ENCODE assay signal across 25 cellular contexts in genomic region chr16:12255473-12255872, GRCh38.
DNase-seq lines count a peak whose midpoint lies in the region; ATAC-seq, FAIRE-seq and TF ChIP-seq lines count a peak whose summit lies in the region.
"Had no signal": no experiment of that assay in that cellular context is flagged by ENCODE, and none has a peak within 500 bp of the region (broad histone marks: within the 10 kb centered on the region; RNA-seq: fewer than 3 reads in every experiment).

No MANE protein-coding gene starts in this region.

- H3K4me1 Mint-ChIP-seq in astrocyte (ENCODE audit: low read depth, unreplicated experiment) (peaks cover 13% of the 10 kb centered on the region), nephron progenitor cell (peaks cover 27% of the 10 kb centered on the region)

- no peak for TF ChIP-seq CTCF in astrocyte (IDR thresholded peaks at IDR 0.05; ENCODE audit: insufficient read depth, low read depth, low read length)
- no peak for TF ChIP-seq CTCF in nephron progenitor cell (IDR thresholded peaks at IDR 0.05)

- H3K27me3 Mint-ChIP-seq in astrocyte (ENCODE audit: low read depth, unreplicated experiment) (no peaks in the 10 kb centered on the region), nephron progenitor cell (ENCODE audit: low read depth, poor library complexity) (peaks cover 12% of the 10 kb centered on the region)
- H3K27me3 Mint-ChIP-seq: activated naive CD4-positive, alpha-beta T cell treated with anti-CD3 and anti-CD28 coated beads, Interleukin-2, amount 50 U/mL, for 24 hours had no signal

- no peak for ATAC-seq in sciatic nerve
- no peak for ATAC-seq in GM18505 (IDR thresholded peaks at IDR 0.05; ENCODE audit: unreplicated experiment)
- ATAC-seq: GM12878, K562, left lung, upper lobe of right lung had no signal

- H3K4me3 ChIP-seq in astrocyte (ENCODE audit: insufficient read depth, low read depth, low read length) = no peak overlapping the region
- H3K4me3 ChIP-seq: ascending aorta, GM12878, K562, left lung, upper lobe of right lung had no signal

- H3K9me3 Mint-ChIP-seq in astrocyte (ENCODE audit: unreplicated experiment) (peaks cover 3% of the 10 kb centered on the region), nephron progenitor cell (no peaks in the 10 kb centered on the region)
- H3K9me3 Mint-ChIP-seq: activated naive CD4-positive, alpha-beta T cell treated with anti-CD3 and anti-CD28 coated beads, Interleukin-2, amount 50 U/mL, for 24 hours; activated T-helper 1 cell treated with anti-CD3 and anti-CD28 coated beads, Interleukin-12 subunit alpha, Interleukin-12 subunit beta, Interleukin-2, Interleukin-4 antibody, amounts not matched to agents 30 ng/mL and 10 ng/mL and 1 ng/mL, durations not matched to agents 14 hours and 24 hours and 36 hours had no signal

- no peaks in the 10 kb centered on the region for H3K36me3 Mint-ChIP-seq in astrocyte (ENCODE audit: low read depth, unreplicated experiment)
- no peaks in the 10 kb centered on the region for H3K36me3 Mint-ChIP-seq in nephron progenitor cell (ENCODE audit: low read depth)
- H3K36me3 Mint-ChIP-seq: activated naive CD4-positive, alpha-beta T cell treated with anti-CD3 and anti-CD28 coated beads, Interleukin-2, amount 50 U/mL, for 24 hours had no signal

- H3K36me3 ChIP-seq in astrocyte (ENCODE audit: insufficient read depth, low read length) = no peaks in the 10 kb centered on the region
- H3K36me3 ChIP-seq: ascending aorta, left lung, neutrophil, upper lobe of right lung had no signal

- no peak for TF ChIP-seq POLR2A in GM18505 (IDR thresholded peaks at IDR 0.05; ENCODE audit: borderline replicate concordance, extremely low read depth, insufficient read depth, insufficient read length)

- no peak overlapping the region for H3K4me2 ChIP-seq in astrocyte (ENCODE audit: low read length)

- H3K27ac Mint-ChIP-seq in astrocyte (ENCODE audit: unreplicated experiment) (peak overlapping the region; percentile 10), nephron progenitor cell (peak overlapping the region; percentile 5)
- H3K27ac Mint-ChIP-seq: activated naive CD4-positive, alpha-beta T cell treated with anti-CD3 and anti-CD28 coated beads, Interleukin-2, amount 50 U/mL, for 24 hours; activated T-helper 1 cell treated with anti-CD3 and anti-CD28 coated beads, Interleukin-12 subunit alpha, Interleukin-12 subunit beta, Interleukin-2, Interleukin-4 antibody, amounts not matched to agents 30 ng/mL and 10 ng/mL and 1 ng/mL, durations not matched to agents 14 hours and 24 hours and 36 hours had no signal

- H3K27ac ChIP-seq in astrocyte (ENCODE audit: low read depth, low read length) = no peak overlapping the region
- H3K27ac ChIP-seq: ascending aorta, C4-2B, left lung, neutrophil, upper lobe of right lung had no signal

- H3K79me2 ChIP-seq in astrocyte (ENCODE audit: insufficient read depth, low read length) = no peaks in the 10 kb centered on the region

- no peak overlapping the region for H3K4me3 Mint-ChIP-seq in astrocyte (ENCODE audit: unreplicated experiment)
- H3K4me3 Mint-ChIP-seq in nephron progenitor cell = no peak overlapping the region
- H3K4me3 Mint-ChIP-seq: activated naive CD4-positive, alpha-beta T cell treated with anti-CD3 and anti-CD28 coated beads, Interleukin-2, amount 50 U/mL, for 24 hours; activated T-helper 1 cell treated with anti-CD3 and anti-CD28 coated beads, Interleukin-12 subunit alpha, Interleukin-12 subunit beta, Interleukin-2, Interleukin-4 antibody, amounts not matched to agents 30 ng/mL and 10 ng/mL and 1 ng/mL, durations not matched to agents 14 hours and 24 hours and 36 hours had no signal

- H3K27me3 ChIP-seq in astrocyte (ENCODE audit: insufficient read depth, low read length) = no peaks in the 10 kb centered on the region
- H3K27me3 ChIP-seq: ascending aorta, left lung, neutrophil, upper lobe of right lung had no signal

- no peaks in the 10 kb centered on the region for H3K9me3 ChIP-seq in astrocyte (ENCODE audit: insufficient read depth, low read depth, low read length)
- H3K9me3 ChIP-seq: ascending aorta, left lung, neutrophil, upper lobe of right lung had no signal

- peaks cover 26% of the 10 kb centered on the region for H4K20me1 ChIP-seq in astrocyte (ENCODE audit: insufficient read depth, low read length)

- intact Hi-C loops in sciatic nerve (cut with DNase I) = no loop called here

- peaks cover 3% of the 10 kb centered on the region for H3K4me1 ChIP-seq in astrocyte (ENCODE audit: insufficient read depth, low read length)
- H3K4me1 ChIP-seq: ascending aorta, left lung, upper lobe of right lung had no signal

- H2AFZ ChIP-seq in astrocyte (ENCODE audit: low read depth, low read length) = no peak overlapping the region

- H3K9ac ChIP-seq in astrocyte (ENCODE audit: low read length) = no peak overlapping the region

- FAIRE-seq in astrocyte (lab: Jason Lieb, UNC) = no peak
- FAIRE-seq: A204.1, colon, D721Med, H1, K562 had no signal

- DNase-seq in NCI-H2029 (lab: John Stamatoyannopoulos, UW) = peak; percentile 84
- DNase-seq in NCI-H2029 treated with DMSO at 0.1 percent for 48 hours (lab: John Stamatoyannopoulos, UW) = no peak
- peak; percentile 4 for DNase-seq in M059J (ENCODE audit: low read depth)
- no peak for DNase-seq in astrocyte (ENCODE audit: low read depth)
- no peak for DNase-seq in nephron progenitor cell
- DNase-seq in sciatic nerve (ENCODE audit: low spot score) = no peak
- DNase-seq in stimulated activated CD4-positive, alpha-beta T cell treated with anti-CD3 and anti-CD28 coated beads, Interleukin-15, amount 100 ng/mL, for 24 hours = no peak
- DNase-seq: activated CD4-positive, alpha-beta T cell treated with anti-CD3 and anti-CD28 coated beads for 1 hour; head of caudate nucleus; left lung; MV-4-11; stimulated activated CD8-positive, alpha-beta memory T cell treated with anti-CD3 and anti-CD28 coated beads, Interleukin-4, amount 100 ng/mL, for 48 hours; upper lobe of right lung had no signal

Comparison
In these comparisons a context has a peak if more than half of its experiments do, and no peak if none do; other contexts are left out.
1. DNase-seq: peak in NCI-H2029 (single experiment) and M059J (single experiment); none in NCI-H2029 treated with DMSO at 0.1 percent for 48 hours (single experiment), astrocyte (single experiment), nephron progenitor cell (single experiment), sciatic nerve (single experiment) and stimulated activated CD4-positive, alpha-beta T cell treated with anti-CD3 and anti-CD28 coated beads, Interleukin-15, amount 100 ng/mL, for 24 hours (single experiment).